Comparison of ENCODE assay signal across 1 cellular context in genomic region chr12:10709808-10710207, GRCh38.
TF ChIP-seq lines count a peak whose summit lies in the region.

No MANE protein-coding gene starts in this region.

TF ChIP-seq in WTC11, 78 proteins besides CTCF, POLR2A, EP300 and RAD21 (continued from another document):
- no peak for TF ChIP-seq MLX (CRISPR knock-in tag; IDR thresholded peaks at IDR 0.05)
- no peak for TF ChIP-seq FOXP1 (CRISPR knock-in tag; IDR thresholded peaks at IDR 0.05; ENCODE audit: borderline replicate concordance)
- no peak for TF ChIP-seq TEAD1 (CRISPR knock-in tag; IDR thresholded peaks at IDR 0.05)
- no peak for TF ChIP-seq ZNF396 (CRISPR knock-in tag; IDR thresholded peaks at IDR 0.05; ENCODE audit: borderline replicate concordance)
- TF ChIP-seq, protein P1, sequence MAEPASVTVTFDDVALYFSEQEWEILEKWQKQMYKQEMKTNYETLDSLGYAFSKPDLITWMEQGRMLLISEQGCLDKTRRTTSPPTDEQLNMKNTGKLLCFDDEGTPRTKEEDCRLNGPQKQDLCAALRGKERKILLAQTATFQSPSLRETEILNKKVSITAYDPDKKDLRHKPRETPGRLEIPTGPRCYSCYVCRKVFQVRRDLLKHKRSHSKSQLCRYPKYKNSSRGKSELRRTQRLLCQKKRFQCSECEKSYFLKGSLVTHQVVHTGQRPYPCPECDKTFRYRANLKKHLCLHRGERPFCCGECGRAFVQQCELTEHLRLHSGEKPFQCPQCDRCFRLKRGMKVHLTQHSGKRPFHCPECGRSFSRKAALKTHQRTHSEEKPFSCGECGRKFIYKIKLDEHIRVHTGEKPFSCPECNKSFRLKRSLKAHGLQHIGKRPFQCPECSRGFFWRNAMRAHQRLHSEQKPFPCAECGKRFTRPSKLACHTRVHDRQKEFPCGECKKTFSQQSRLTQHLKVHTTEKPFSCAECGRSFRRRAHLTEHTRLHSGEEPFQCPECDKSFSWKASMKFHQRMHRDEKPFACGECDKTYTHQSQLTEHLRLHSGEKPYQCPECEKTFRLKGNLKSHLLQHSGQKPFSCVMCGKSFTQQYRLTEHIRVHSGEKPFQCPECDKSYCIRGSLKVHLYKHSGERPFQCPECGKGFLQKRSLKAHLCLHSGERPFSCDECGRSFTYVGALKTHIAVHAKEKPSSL (CRISPR knock-in tag; conservative IDR thresholded peaks at IDR 0.05) = no peak
- no peak for TF ChIP-seq PRRX2 (CRISPR knock-in tag; IDR thresholded peaks at IDR 0.05)
